22 cellular contexts compared by ENCODE assay signal in the genomic region with DNA sequence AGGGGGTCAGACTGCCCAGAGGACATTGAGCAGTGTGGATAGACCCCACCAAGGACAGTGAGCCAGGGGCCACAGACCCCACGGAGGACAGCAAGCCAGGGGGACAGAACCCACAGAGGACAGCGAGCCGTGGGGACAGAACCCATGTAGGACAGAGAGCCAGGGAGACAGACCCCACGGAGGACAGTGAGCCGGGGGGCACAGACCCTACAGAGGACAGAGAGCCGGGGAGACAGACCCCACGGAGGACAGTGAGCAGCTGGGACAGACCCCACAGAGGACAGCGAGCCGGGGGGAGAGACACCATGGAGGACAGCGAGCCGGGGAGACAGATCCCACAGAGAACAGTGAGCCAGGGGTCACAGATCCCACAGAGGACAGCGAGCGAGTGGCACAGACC. TPM values are rescaled to one million over a fixed set of nuclear protein-coding genes. Genes with fewer than 3 reads are reported as not detected.
DNase-seq lines count a peak whose midpoint lies in the region; ATAC-seq and TF ChIP-seq lines count a peak whose summit lies in the region.
"Had no signal": no experiment of that assay in that cellular context is flagged by ENCODE, and none has a peak within 500 bp of the region (broad histone marks: within the 10 kb centered on the region; RNA-seq: fewer than 3 reads in every experiment).

No MANE protein-coding gene starts in this region.

- TF ChIP-seq CTCF in chondrocyte (IDR thresholded peaks at IDR 0.05) (no peak), nephron progenitor cell (IDR thresholded peaks at IDR 0.05) (no peak), suprapubic skin (IDR thresholded peaks at IDR 0.05) (no peak)

- H3K27ac Mint-ChIP-seq in chondrocyte (ENCODE audit: unreplicated experiment), result no peak overlapping the region
- peak overlapping the region; percentile 50 for H3K27ac Mint-ChIP-seq in nephron progenitor cell

- H3K4me3 ChIP-seq in suprapubic skin, result no peak overlapping the region
- H3K4me3 ChIP-seq: BLaER1 treated with 17β-estradiol and CSF1 and Interleukin-3, amounts not matched to agents 10 nM and 100 nM had no signal

- no peak overlapping the region for H3K27ac ChIP-seq in suprapubic skin
- H3K27ac ChIP-seq: BLaER1 treated with 17β-estradiol and CSF1 and Interleukin-3, amounts not matched to agents 10 nM and 100 nM had no signal

- peaks cover 49% of the 10 kb centered on the region for H3K27me3 ChIP-seq in suprapubic skin
- H3K27me3 ChIP-seq: BLaER1 treated with 17β-estradiol and CSF1 and Interleukin-3, amounts not matched to agents 10 nM and 100 nM had no signal

- peaks cover 4% of the 10 kb centered on the region for H3K36me3 ChIP-seq in suprapubic skin

- ATAC-seq in GM18502 (IDR thresholded peaks at IDR 0.05; ENCODE audit: poor library complexity, unreplicated experiment) (no peak), GM18907 (IDR thresholded peaks at IDR 0.05; ENCODE audit: unreplicated experiment) (no peak), GM18505 (IDR thresholded peaks at IDR 0.05; ENCODE audit: unreplicated experiment) (no peak)

- peaks cover 20% of the 10 kb centered on the region for H3K4me1 ChIP-seq in suprapubic skin

- H3K9me3 ChIP-seq in suprapubic skin, result no peaks in the 10 kb centered on the region
- H3K9me3 ChIP-seq: BLaER1 treated with 17β-estradiol and CSF1 and Interleukin-3, amounts not matched to agents 10 nM and 100 nM; Caco-2 had no signal

- H3K9me3 Mint-ChIP-seq in chondrocyte (ENCODE audit: low read depth), result no peaks in the 10 kb centered on the region
- H3K9me3 Mint-ChIP-seq in nephron progenitor cell, result no peaks in the 10 kb centered on the region
- H3K9me3 Mint-ChIP-seq: CD4-positive, alpha-beta memory T cell had no signal

- H3K36me3 Mint-ChIP-seq in chondrocyte (ENCODE audit: low read depth), result no peaks in the 10 kb centered on the region
- no peaks in the 10 kb centered on the region for H3K36me3 Mint-ChIP-seq in nephron progenitor cell (ENCODE audit: low read depth)

- TF ChIP-seq POLR2A in suprapubic skin (IDR thresholded peaks at IDR 0.05), result no peak
- TF ChIP-seq POLR2A in GM18505 (IDR thresholded peaks at IDR 0.05; ENCODE audit: borderline replicate concordance, extremely low read depth, insufficient read depth, insufficient read length), result no peak

- H3K27me3 Mint-ChIP-seq in chondrocyte (ENCODE audit: low read depth) (peaks cover 18% of the 10 kb centered on the region), nephron progenitor cell (ENCODE audit: low read depth, poor library complexity) (peaks cover 5% of the 10 kb centered on the region)

- DNase-seq in activated effector memory CD4-positive, alpha-beta T cell treated with anti-CD3 and anti-CD28 coated beads, Interleukin-2, amount 50 U/mL, for 16 hours, result peak; percentile 50
- DNase-seq in activated effector memory CD4-positive, alpha-beta T cell treated with Interleukin-2 at 50 U/mL for 16 hours, result no peak
- DNase-seq in chondrocyte (ENCODE audit: low spot score) (peak; percentile 82), nephron progenitor cell (no peak), suprapubic skin (ENCODE audit: low spot score in 2 of 2) (peak; percentile 52 to 67)
- DNase-seq: 8988T; CD4-positive, alpha-beta memory T cell; DMS 273 treated with DMSO at 0.1 percent for 48 hours; DMS79 treated with DMSO at 0.1 percent for 48 hours; H7; IMR-90; NCI-H1105 treated with DMSO at 0.1 percent for 48 hours; NCI-H2029 treated with DMSO at 0.1 percent for 48 hours; NCI-H2171; NCI-H446; NCI-H526 treated with DMSO at 0.1 percent for 48 hours; SHP77 had no signal

- H3K4me3 Mint-ChIP-seq in chondrocyte (ENCODE audit: unreplicated experiment), result no peak overlapping the region
- H3K4me3 Mint-ChIP-seq in nephron progenitor cell, result no peak overlapping the region
- H3K4me3 Mint-ChIP-seq: CD4-positive, alpha-beta memory T cell had no signal

- H3K4me1 Mint-ChIP-seq in chondrocyte (ENCODE audit: low read depth), result no peaks in the 10 kb centered on the region
- H3K4me1 Mint-ChIP-seq in nephron progenitor cell, result peaks cover 32% of the 10 kb centered on the region

- WGBS in suprapubic skin, result 74% methylated on average over 13 of the region's 13 CpGs

- no peak for TF ChIP-seq EP300 in suprapubic skin (IDR thresholded peaks at IDR 0.05)

RNA-seq across cellular contexts. Expression of gene ZDHHC11, which starts 3.4 kb away (rescaled TPM):
- 1.9 to 4.7 TPM (median 2.3 TPM) in 3 replicates for total RNA-seq in chondrocyte
- total RNA-seq in suprapubic skin, result 10 to 100 TPM in 2 of 4 donors, 1 to 10 TPM in 2; 7.5 to 81.5 (median 22.6) TPM

RNA-seq across cellular contexts. Expression of gene BRD9, which starts 38.4 kb away (rescaled TPM):
- total RNA-seq in chondrocyte (26.5 to 30.4 TPM (median 30.1 TPM) in 3 replicates), suprapubic skin (10 to 100 TPM; 25.2 to 73.0 (median 38.8) TPM)

RNA-seq across cellular contexts. Expression of gene TRIP13, which starts 38.5 kb away (rescaled TPM):
- total RNA-seq in chondrocyte (4.9 to 8.1 TPM (median 6.4 TPM) in 3 replicates), suprapubic skin (1 to 10 TPM; 1.1 to 3.7 (median 1.6) TPM)

Comparison
In these comparisons a context has a peak if more than half of its experiments do, and no peak if none do; other contexts are left out.
1. DNase-seq: peak in activated effector memory CD4-positive, alpha-beta T cell treated with anti-CD3 and anti-CD28 coated beads, Interleukin-2, amount 50 U/mL, for 16 hours (single experiment), chondrocyte (single experiment) and suprapubic skin (2 of 2); none in activated effector memory CD4-positive, alpha-beta T cell treated with Interleukin-2 at 50 U/mL for 16 hours (single experiment) and nephron progenitor cell (single experiment).